Comparison of ENCODE assay signal across 9 cellular contexts in genomic region chr6:119442776-119443184, GRCh38.
DNase-seq lines count a peak whose midpoint lies in the region; ATAC-seq and TF ChIP-seq lines count a peak whose summit lies in the region.
"Had no signal": no experiment of that assay in that cellular context is flagged by ENCODE, and none has a peak within 500 bp of the region (broad histone marks: within the 10 kb centered on the region; RNA-seq: fewer than 3 reads in every experiment).

No MANE protein-coding gene starts in this region.

- H3K79me2 ChIP-seq in osteoblast (ENCODE audit: insufficient read depth, low read length), result no peaks in the 10 kb centered on the region

- peak; percentile 72 for ATAC-seq in HG02678 (IDR thresholded peaks at IDR 0.05; ENCODE audit: unreplicated experiment)
- ATAC-seq in sciatic nerve, result peak; percentile 81

- peak; percentile 11 for DNase-seq in NCI-H1105 treated with DMSO at 0.1 percent for 48 hours (lab: John Stamatoyannopoulos, UW)
- no peak for DNase-seq in NCI-H1105 (lab: John Stamatoyannopoulos, UW)
- peak; percentile 24 for DNase-seq in NCI-H774 (lab: John Stamatoyannopoulos, UW)
- no peak for DNase-seq in sciatic nerve (ENCODE audit: low spot score)
- DNase-seq in osteoblast (ENCODE audit: insufficient read length, low spot score, missing footprints), result no peak
- no peak for DNase-seq in endothelial cell (ENCODE audit: low spot score)
- DNase-seq in NOMO-1 treated with DMSO at 0.1 percent for 48 hours (lab: John Stamatoyannopoulos, UW; ENCODE audit: unreplicated experiment), result no peak

- H3K27me3 ChIP-seq in osteoblast (ENCODE audit: insufficient read depth, low read length), result no peaks in the 10 kb centered on the region
- H3K27me3 ChIP-seq: breast epithelium had no signal

- TF ChIP-seq CTCF in osteoblast (IDR thresholded peaks at IDR 0.05; ENCODE audit: extremely low read depth, low read depth, low read length) (no peak), endothelial cell (IDR thresholded peaks at IDR 0.05; ENCODE audit: unreplicated experiment) (no peak)

- no peaks in the 10 kb centered on the region for H4K20me1 ChIP-seq in osteoblast (ENCODE audit: insufficient read depth, low read length)

- peaks cover 28% of the 10 kb centered on the region for H3K4me1 Mint-ChIP-seq in endothelial cell (ENCODE audit: unreplicated experiment)

- H3K36me3 ChIP-seq in osteoblast (ENCODE audit: insufficient read depth, low read length), result no peaks in the 10 kb centered on the region
- H3K36me3 ChIP-seq: breast epithelium had no signal

- no peak overlapping the region for H3K4me3 ChIP-seq in osteoblast (ENCODE audit: insufficient read depth, low read length)
- H3K4me3 ChIP-seq: breast epithelium had no signal

- H3K9me3 ChIP-seq in osteoblast (ENCODE audit: low read depth, low read length), result no peaks in the 10 kb centered on the region
- H3K9me3 ChIP-seq: breast epithelium had no signal

- no peak overlapping the region for H2AFZ ChIP-seq in osteoblast (ENCODE audit: low read length)

- H3K4me1 ChIP-seq in osteoblast (ENCODE audit: insufficient read depth, low read length), result peaks cover 27% of the 10 kb centered on the region

- intact Hi-C loops in sciatic nerve (cut with DNase I), result no loop called here

- no peak overlapping the region for H3K27ac Mint-ChIP-seq in endothelial cell (ENCODE audit: unreplicated experiment)

- H3K9me3 Mint-ChIP-seq in endothelial cell (ENCODE audit: unreplicated experiment), result no peaks in the 10 kb centered on the region

- no peak overlapping the region for H3K27ac ChIP-seq in osteoblast (ENCODE audit: low read depth, low read length)
- H3K27ac ChIP-seq: breast epithelium had no signal

- H3K36me3 Mint-ChIP-seq in endothelial cell (ENCODE audit: low read depth, unreplicated experiment), result no peaks in the 10 kb centered on the region

- no peak overlapping the region for H3K4me3 Mint-ChIP-seq in endothelial cell (ENCODE audit: unreplicated experiment)

- no peak overlapping the region for H3K4me2 ChIP-seq in osteoblast (ENCODE audit: insufficient read depth, low read length)

- peaks cover 3% of the 10 kb centered on the region for H3K27me3 Mint-ChIP-seq in endothelial cell (ENCODE audit: unreplicated experiment)

Comparison
In these comparisons a context has a peak if more than half of its experiments do, and no peak if none do; other contexts are left out.
1. DNase-seq: peak in NCI-H1105 treated with DMSO at 0.1 percent for 48 hours (single experiment) and NCI-H774 (single experiment); none in NCI-H1105 (single experiment), sciatic nerve (single experiment), osteoblast (single experiment), endothelial cell (single experiment) and NOMO-1 treated with DMSO at 0.1 percent for 48 hours (single experiment).